Comparison of ENCODE assay signal across 8 cellular contexts in genomic region chr10:5684318-5684970, GRCh38. TPM values are rescaled to one million over a fixed set of nuclear protein-coding genes. Genes with fewer than 3 reads are reported as not detected.
DNase-seq lines count a peak whose midpoint lies in the region; ATAC-seq and TF ChIP-seq lines count a peak whose summit lies in the region.

TASOR2 (plus strand) TSS chr10:5684838; CDS start chr10:5720643, 35,805 bp downstream.

- peaks cover 14% of the 10 kb centered on the region for H3K27me3 Mint-ChIP-seq in osteocyte (ENCODE audit: unreplicated experiment)

- peak within 1 kb of the TSS; percentile 95 for H3K4me3 Mint-ChIP-seq in osteocyte (ENCODE audit: unreplicated experiment)

- ATAC-seq in HG02678 (IDR thresholded peaks at IDR 0.05; ENCODE audit: unreplicated experiment): peak; percentile 81

- H3K4me1 ChIP-seq in thymus (ENCODE audit: control insufficient read depth, insufficient read depth, low read length): peaks cover 4% of the 10 kb centered on the region

- TF ChIP-seq CTCF in osteocyte (IDR thresholded peaks at IDR 0.05): no peak

- H3K36me3 Mint-ChIP-seq in osteocyte (ENCODE audit: unreplicated experiment): no peaks in the 10 kb centered on the region

- no peaks in the 10 kb centered on the region for H3K36me3 ChIP-seq in thymus (ENCODE audit: control insufficient read depth, insufficient read depth)

- 1% methylated on average over 54 of the region's 54 CpGs for WGBS in thymus

- H3K9me3 Mint-ChIP-seq in osteocyte (ENCODE audit: unreplicated experiment): no peaks in the 10 kb centered on the region

- DNase-seq in NCI-H1417 (lab: John Stamatoyannopoulos, UW): peak; percentile 93 to 97 (median 95)
- peak; percentile 88 to 96 for DNase-seq in SW 1271 (lab: John Stamatoyannopoulos, UW)
- DNase-seq in activated naive CD8-positive, alpha-beta T cell treated with anti-CD3 and anti-CD28 coated beads, Interleukin-2, amount 50 U/mL, for 16 hours (ENCODE audit: low read depth, low spot score): peak; percentile 90
- peak; percentile 92 to 99 (median 97) for DNase-seq in head of caudate nucleus
- peak; percentile 99 for DNase-seq in osteocyte (ENCODE audit: extremely low spot score, unreplicated experiment)

- H3K27ac Mint-ChIP-seq in osteocyte (ENCODE audit: unreplicated experiment): peak within 1 kb of the TSS; percentile 93

- H3K27ac ChIP-seq in thymus (ENCODE audit: low read depth): peak within 1 kb of the TSS; percentile 96

- H3K4me1 Mint-ChIP-seq in osteocyte (ENCODE audit: unreplicated experiment): peaks cover 24% of the 10 kb centered on the region

- H3K27me3 ChIP-seq in thymus (ENCODE audit: control insufficient read depth, insufficient read depth): no peaks in the 10 kb centered on the region

- intact Hi-C loops in head of caudate nucleus (cut with DNase I): loop anchor here (2.0 kb wide), 2 partner anchors 18 to 128 kb away; partner anchors contain the start of genes ASB13 and GDI2

- H3K9me3 ChIP-seq in thymus (ENCODE audit: control insufficient read depth): no peaks in the 10 kb centered on the region

- TF ChIP-seq POLR2A in GM10847 (IDR thresholded peaks at IDR 0.05; ENCODE audit: extremely low read depth, insufficient read length): peak; percentile 54

- peak within 1 kb of the TSS; percentile 95 for H3K4me3 ChIP-seq in thymus (ENCODE audit: low read length)

RNA-seq across cellular contexts. Expression of gene TASOR2, which starts in this region (rescaled TPM):
- 59.6 and 67.0 TPM in 2 replicates for total RNA-seq in osteocyte
- polyA plus RNA-seq in thymus: 19.2 TPM

Comparison
In these comparisons a context has a peak if more than half of its experiments do, and no peak if none do; other contexts are left out.
1. Peak in every context shown above with its lines: DNase-seq, ATAC-seq, H3K4me3 ChIP-seq and H3K27ac ChIP-seq.